ENCODE assay signal across 8 cellular contexts in genomic region chr3:11272913-11273574, GRCh38. TPM values are rescaled to one million over a fixed set of nuclear protein-coding genes. Genes with fewer than 3 reads are reported as not detected.
DNase-seq lines count a peak whose midpoint lies in the region; TF ChIP-seq lines count a peak whose summit lies in the region.

No MANE protein-coding gene starts in this region.

- no peaks in the 10 kb centered on the region for H3K9me2 ChIP-seq in OCI-LY1 (ENCODE audit: low read depth, low read length)

- peaks cover 16% of the 10 kb centered on the region; the same call in 1 of the 2 replicates for H3K36me3 ChIP-seq in OCI-LY1 (ENCODE audit: insufficient read depth, low read length)

- H3K4me3 Mint-ChIP-seq in endothelial cell (ENCODE audit: unreplicated experiment) (peak overlapping the region; percentile 97), osteocyte (ENCODE audit: unreplicated experiment) (peak overlapping the region; percentile 90)

- TF ChIP-seq CTCF in OCI-LY1 (IDR thresholded peaks at IDR 0.05; ENCODE audit: low read length) = no peak
- TF ChIP-seq CTCF in endothelial cell (IDR thresholded peaks at IDR 0.05; ENCODE audit: unreplicated experiment) = no peak
- TF ChIP-seq CTCF in osteocyte (IDR thresholded peaks at IDR 0.05) = no peak

- no peaks in the 10 kb centered on the region for H3F3A ChIP-seq in OCI-LY1 (ENCODE audit: insufficient read depth, low read length)

- peak overlapping the region; percentile 5 for H3K27ac ChIP-seq in OCI-LY1 (ENCODE audit: low read depth, low read length, poor library complexity, severe bottlenecking)

- H3K9ac ChIP-seq in OCI-LY1 (ENCODE audit: low read length) = peak overlapping the region; percentile 91

- H3K4me3 ChIP-seq in OCI-LY1 (ENCODE audit: low read depth, low read length, poor library complexity, severe bottlenecking) = peak overlapping the region; percentile 86

- H3K79me2 ChIP-seq in OCI-LY1 (ENCODE audit: insufficient read depth, low read length) = peaks cover 21% of the 10 kb centered on the region

- no peaks in the 10 kb centered on the region for H3K27me3 ChIP-seq in OCI-LY1 (ENCODE audit: insufficient read depth, low read length)

- no peaks in the 10 kb centered on the region for H3K9me3 ChIP-seq in OCI-LY1 (ENCODE audit: low read length)

- in situ Hi-C loops in G401 (cut with HindIII; ENCODE audit: low sequenced_read_pairs) = no loop called here

- DNase-seq in G401 (ENCODE audit: low spot score) (peak; percentile 4), endothelial cell (ENCODE audit: low spot score) (no peak), osteocyte (ENCODE audit: extremely low spot score, unreplicated experiment) (no peak), RPMI8226 (no peak), cortex of kidney (lab: John Stamatoyannopoulos, UW) (no peak), NCI-H2171 treated with DMSO at 0.1 percent for 48 hours (lab: John Stamatoyannopoulos, UW) (no peak)
- no peak for DNase-seq in stimulated activated CD4-positive, alpha-beta T cell treated with anti-CD3 and anti-CD28 coated beads, Interleukin-15, amount 100 ng/mL, for 24 hours

- H2AFZ ChIP-seq in OCI-LY1 (ENCODE audit: low read length) = no peak overlapping the region

- peaks cover 18% of the 10 kb centered on the region for H3K4me1 ChIP-seq in OCI-LY1 (ENCODE audit: insufficient read depth, low read length, severe bottlenecking)

- H3K9me3 Mint-ChIP-seq in endothelial cell (ENCODE audit: unreplicated experiment) (no peaks in the 10 kb centered on the region), osteocyte (ENCODE audit: unreplicated experiment) (no peaks in the 10 kb centered on the region)

- H3K27me3 Mint-ChIP-seq in endothelial cell (ENCODE audit: unreplicated experiment) = peaks cover 9% of the 10 kb centered on the region
- H3K27me3 Mint-ChIP-seq in osteocyte (ENCODE audit: unreplicated experiment) = no peaks in the 10 kb centered on the region

- peak overlapping the region; percentile 73 for H3K4me2 ChIP-seq in OCI-LY1 (ENCODE audit: low read length)

- H3K27ac Mint-ChIP-seq in endothelial cell (ENCODE audit: unreplicated experiment) (peak overlapping the region; percentile 99), osteocyte (ENCODE audit: unreplicated experiment) (peak overlapping the region; percentile 92)

- H3K36me3 Mint-ChIP-seq in endothelial cell (ENCODE audit: low read depth, unreplicated experiment) = peaks cover 14% of the 10 kb centered on the region
- peaks cover 15% of the 10 kb centered on the region for H3K36me3 Mint-ChIP-seq in osteocyte (ENCODE audit: unreplicated experiment)

- no peaks in the 10 kb centered on the region for H4K20me1 ChIP-seq in OCI-LY1 (ENCODE audit: insufficient read depth, low read length)

- H3K4me1 Mint-ChIP-seq in endothelial cell (ENCODE audit: unreplicated experiment) (peaks cover 19% of the 10 kb centered on the region), osteocyte (ENCODE audit: unreplicated experiment) (peaks cover 26% of the 10 kb centered on the region)

RNA-seq across cellular contexts. Expression of gene ATG7, which starts 0.8 kb away (rescaled TPM):
- 37.5 and 48.5 TPM in 2 replicates for total RNA-seq in G401 (2014; rRNA removed; shearing (Covaris generic))
- total RNA-seq in endothelial cell (ENCODE audit: unreplicated experiment) (30.6 TPM), osteocyte (42.5 and 45.1 TPM in 2 replicates)
